21 cellular contexts compared by ENCODE assay signal in the genomic region with DNA sequence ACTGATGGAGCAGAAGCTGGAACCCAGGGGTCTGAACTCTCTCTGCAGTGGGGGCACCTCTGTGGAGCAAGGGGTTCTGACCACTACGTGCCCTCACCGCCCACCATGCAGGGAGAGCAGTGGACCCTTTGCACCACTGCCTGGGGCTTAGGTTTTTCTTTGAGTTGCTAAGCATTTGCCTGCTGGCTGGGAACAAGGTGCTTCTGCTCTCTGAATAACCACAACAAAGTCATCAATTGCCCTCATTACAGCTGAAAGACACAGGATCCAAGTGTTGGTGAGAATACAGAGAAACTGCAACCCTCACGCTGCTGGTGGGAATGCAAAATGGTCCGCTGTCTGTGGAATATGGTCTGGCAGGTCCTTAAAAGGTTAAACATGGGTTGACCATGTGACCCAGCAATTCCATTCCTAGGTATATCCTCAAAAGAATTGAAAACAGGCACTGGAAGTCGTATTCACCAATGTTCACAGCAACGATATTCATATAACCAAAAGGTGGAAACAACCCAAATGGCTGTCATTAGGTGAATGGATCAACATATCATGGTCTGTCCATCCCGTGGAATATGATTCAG. TPM values are rescaled to one million over a fixed set of nuclear protein-coding genes. Genes with fewer than 3 reads are reported as not detected.
DNase-seq lines count a peak whose midpoint lies in the region; ATAC-seq and TF ChIP-seq lines count a peak whose summit lies in the region.
"Had no signal": no experiment of that assay in that cellular context is flagged by ENCODE, and none has a peak within 500 bp of the region (broad histone marks: within the 10 kb centered on the region; RNA-seq: fewer than 3 reads in every experiment).

No MANE protein-coding gene starts in this region.

- H3F3A ChIP-seq in SU-DHL-6 (ENCODE audit: insufficient read depth), result peaks cover 21% of the 10 kb centered on the region; the same call in 1 of the 2 replicates

- peak; percentile 42 for DNase-seq in natural killer cell treated with Interleukin-12 subunit alpha and Interleukin-12 subunit beta and Interleukin-15 and Interleukin-18, amount 100 ng/mL, for 72 hours (ENCODE audit: low spot score)
- DNase-seq in natural killer cell (no peak), iPS DF 19.7 (ENCODE audit: low read depth, low spot score) (peak; percentile 45), NCI-H2029 treated with DMSO at 0.1 percent for 48 hours (lab: John Stamatoyannopoulos, UW) (no peak), SW 1271 (lab: John Stamatoyannopoulos, UW) (no peak)
- DNase-seq in activated naive CD4-positive, alpha-beta T cell treated with anti-CD3 and anti-CD28 coated beads, Interleukin-2, amount 50 U/mL, for 72 hours (ENCODE audit: low spot score in 2 of 2), result no peak
- DNase-seq: CD4-positive, alpha-beta memory T cell; DMS153; GOT3; KBM-7; NCI-H1105; NCI-H1694 treated with DMSO at 0.1 percent for 48 hours; NCI-H345; NCI-H524 treated with DMSO at 0.1 percent for 48 hours; SJCRH30 had no signal

- no peak overlapping the region for H2AFZ ChIP-seq in SU-DHL-6 (ENCODE audit: low read depth, low read length, severe bottlenecking)

- H3K9ac ChIP-seq in SU-DHL-6 (ENCODE audit: low read length), result no peak overlapping the region

- no peaks in the 10 kb centered on the region for H3K27me3 ChIP-seq in SU-DHL-6 (ENCODE audit: low read length)
- H3K27me3 ChIP-seq: SJCRH30 had no signal

- peaks cover 18% of the 10 kb centered on the region for H3K36me3 Mint-ChIP-seq in natural killer cell treated with Interleukin-12 subunit alpha and Interleukin-12 subunit beta and Interleukin-15 and Interleukin-18, amount 100 ng/mL, for 72 hours
- peaks cover 8% of the 10 kb centered on the region for H3K36me3 Mint-ChIP-seq in natural killer cell
- peaks cover 27 to 35% of the 10 kb centered on the region in 2 donors for H3K36me3 Mint-ChIP-seq in activated naive CD4-positive, alpha-beta T cell treated with anti-CD3 and anti-CD28 coated beads, Interleukin-2, amount 50 U/mL, for 72 hours

- peaks cover 11 to 16% of the 10 kb centered on the region in 2 donors for H3K4me1 Mint-ChIP-seq in natural killer cell treated with Interleukin-12 subunit alpha and Interleukin-12 subunit beta and Interleukin-15 and Interleukin-18, amount 100 ng/mL, for 72 hours (ENCODE audit: low read depth in 2 of 2)
- H3K4me1 Mint-ChIP-seq in natural killer cell, result peaks cover 0 to 11% of the 10 kb centered on the region in 2 donors

- no peaks in the 10 kb centered on the region for H3K79me2 ChIP-seq in SU-DHL-6 (ENCODE audit: insufficient read depth, low read length)

- no peaks in the 10 kb centered on the region for H3K9me2 ChIP-seq in SU-DHL-6 (replicated peaks; ENCODE audit: insufficient read depth, low read length)

- ATAC-seq in natural killer cell treated with Interleukin-12 subunit alpha and Interleukin-12 subunit beta and Interleukin-15 and Interleukin-18, amount 100 ng/mL, for 72 hours, result no peak
- ATAC-seq in natural killer cell, result no peak
- ATAC-seq in HG03159 (IDR thresholded peaks at IDR 0.05; ENCODE audit: unreplicated experiment), result no peak
- no peak for ATAC-seq in activated naive CD4-positive, alpha-beta T cell treated with anti-CD3 and anti-CD28 coated beads, Interleukin-2, amount 50 U/mL, for 72 hours
- ATAC-seq: GM12878, HepG2 had no signal

- H3K4me3 Mint-ChIP-seq in natural killer cell treated with Interleukin-12 subunit alpha and Interleukin-12 subunit beta and Interleukin-15 and Interleukin-18, amount 100 ng/mL, for 72 hours, result no peak overlapping the region
- no peak overlapping the region for H3K4me3 Mint-ChIP-seq in natural killer cell
- H3K4me3 Mint-ChIP-seq: CD4-positive, alpha-beta memory T cell had no signal

- peaks cover 45% of the 10 kb centered on the region for H3K36me3 ChIP-seq in SU-DHL-6 (ENCODE audit: low read length)
- H3K36me3 ChIP-seq: SJCRH30 had no signal

- H3K9me3 ChIP-seq in SU-DHL-6 (ENCODE audit: insufficient read depth, low read length), result no peaks in the 10 kb centered on the region
- H3K9me3 ChIP-seq: SJCRH30 had no signal

- no peak overlapping the region for H3K27ac Mint-ChIP-seq in natural killer cell treated with Interleukin-12 subunit alpha and Interleukin-12 subunit beta and Interleukin-15 and Interleukin-18, amount 100 ng/mL, for 72 hours
- peak overlapping the region in 1 of 2 donors; percentile 33 for H3K27ac Mint-ChIP-seq in natural killer cell
- no peak overlapping the region for H3K27ac Mint-ChIP-seq in activated naive CD4-positive, alpha-beta T cell treated with anti-CD3 and anti-CD28 coated beads, Interleukin-2, amount 50 U/mL, for 72 hours

- no peak overlapping the region for H3K4me3 ChIP-seq in SU-DHL-6 (ENCODE audit: insufficient read depth, low read length, poor library complexity, severe bottlenecking)
- H3K4me3 ChIP-seq: GM12878, SJCRH30 had no signal

- H4K20me1 ChIP-seq in SU-DHL-6 (ENCODE audit: low read depth, low read length), result no peaks in the 10 kb centered on the region

- no peak overlapping the region for H3K4me2 ChIP-seq in SU-DHL-6 (ENCODE audit: low read depth, low read length, poor library complexity, severe bottlenecking)

- no peaks in the 10 kb centered on the region for H3K27me3 Mint-ChIP-seq in natural killer cell treated with Interleukin-12 subunit alpha and Interleukin-12 subunit beta and Interleukin-15 and Interleukin-18, amount 100 ng/mL, for 72 hours
- no peaks in the 10 kb centered on the region for H3K27me3 Mint-ChIP-seq in natural killer cell (ENCODE audit: low read depth in 2 of 2)
- H3K27me3 Mint-ChIP-seq: B cell; CD4-positive, alpha-beta memory T cell had no signal

- peaks cover 9% of the 10 kb centered on the region for H3K9me3 Mint-ChIP-seq in natural killer cell treated with Interleukin-12 subunit alpha and Interleukin-12 subunit beta and Interleukin-15 and Interleukin-18, amount 100 ng/mL, for 72 hours
- H3K9me3 Mint-ChIP-seq in natural killer cell, result no peaks in the 10 kb centered on the region
- peaks cover 9% of the 10 kb centered on the region in 2 donors for H3K9me3 Mint-ChIP-seq in activated naive CD4-positive, alpha-beta T cell treated with anti-CD3 and anti-CD28 coated beads, Interleukin-2, amount 50 U/mL, for 72 hours
- H3K9me3 Mint-ChIP-seq: CD4-positive, alpha-beta memory T cell had no signal

- TF ChIP-seq CTCF in natural killer cell (IDR thresholded peaks at IDR 0.05), result no peak
- TF ChIP-seq CTCF in SU-DHL-6 (IDR thresholded peaks at IDR 0.05; ENCODE audit: insufficient read depth, low read length, poor library complexity, severe bottlenecking), result no peak

- intact Hi-C loops in natural killer cell (cut with micrococcal nuclease), result no loop called here

- H3K27ac ChIP-seq in SU-DHL-6 (ENCODE audit: low read depth, low read length), result peak overlapping the region; percentile 88
- H3K27ac ChIP-seq: SJCRH30 had no signal

RNA-seq across cellular contexts. Expression of gene NLRC3, which starts 22.8 kb away (rescaled TPM):
- 10 to 100 TPM; 48.3 to 61.8 TPM for total RNA-seq in natural killer cell treated with Interleukin-12 subunit alpha and Interleukin-12 subunit beta and Interleukin-15 and Interleukin-18, amount 100 ng/mL, for 72 hours
- total RNA-seq in natural killer cell, result 100 to 1,000 TPM in 2 of 3 donors, 10 to 100 TPM in 1; 98.8 to 145 (median 133) TPM
- total RNA-seq in activated naive CD4-positive, alpha-beta T cell treated with anti-CD3 and anti-CD28 coated beads, Interleukin-2, amount 50 U/mL, for 72 hours, result 10 to 100 TPM; 24.6 to 26.2 TPM
- total RNA-seq: HepG2 had no signal

RNA-seq across cellular contexts. Expression of gene CLUAP1, which starts 53.6 kb away (rescaled TPM):
- 10 to 100 TPM in 1 of 2 donors, 1 to 10 TPM in 1; 4.3 to 10.8 TPM for total RNA-seq in natural killer cell treated with Interleukin-12 subunit alpha and Interleukin-12 subunit beta and Interleukin-15 and Interleukin-18, amount 100 ng/mL, for 72 hours
- 1 to 10 TPM; 4.0 to 6.2 (median 4.7) TPM for total RNA-seq in natural killer cell
- 10 to 100 TPM; 15.5 to 20.0 TPM for total RNA-seq in activated naive CD4-positive, alpha-beta T cell treated with anti-CD3 and anti-CD28 coated beads, Interleukin-2, amount 50 U/mL, for 72 hours

RNA-seq across cellular contexts. Expression of gene SLX4, which starts 57.0 kb away (rescaled TPM):
- 10 to 100 TPM; 13.4 to 18.4 TPM for total RNA-seq in natural killer cell treated with Interleukin-12 subunit alpha and Interleukin-12 subunit beta and Interleukin-15 and Interleukin-18, amount 100 ng/mL, for 72 hours
- total RNA-seq in natural killer cell, result 10 to 100 TPM; 13.5 to 18.6 (median 15.5) TPM
- total RNA-seq in activated naive CD4-positive, alpha-beta T cell treated with anti-CD3 and anti-CD28 coated beads, Interleukin-2, amount 50 U/mL, for 72 hours, result 10 to 100 TPM; 12.7 to 19.7 TPM

RNA-seq across cellular contexts. Expression of gene C16orf90, which starts 59.2 kb away (rescaled TPM):
- total RNA-seq in natural killer cell treated with Interleukin-12 subunit alpha and Interleukin-12 subunit beta and Interleukin-15 and Interleukin-18, amount 100 ng/mL, for 72 hours, result not detected
- total RNA-seq in natural killer cell, result not detected
- under 1 TPM in 1 of 2 donors, not detected in 1; 0.25 TPM for total RNA-seq in activated naive CD4-positive, alpha-beta T cell treated with anti-CD3 and anti-CD28 coated beads, Interleukin-2, amount 50 U/mL, for 72 hours
- total RNA-seq: A172; B cell; CD4-positive, alpha-beta memory T cell; GM12878; HepG2; SJCRH30 had no signal

Comparison
In these comparisons a context has a peak if more than half of its experiments do, and no peak if none do; other contexts are left out.
1. DNase-seq: peak in natural killer cell treated with Interleukin-12 subunit alpha and Interleukin-12 subunit beta and Interleukin-15 and Interleukin-18, amount 100 ng/mL, for 72 hours (single experiment) and iPS DF 19.7 (single experiment); none in natural killer cell (single experiment), activated naive CD4-positive, alpha-beta T cell treated with anti-CD3 and anti-CD28 coated beads, Interleukin-2, amount 50 U/mL, for 72 hours (0 of 2), NCI-H2029 treated with DMSO at 0.1 percent for 48 hours (single experiment) and SW 1271 (0 of 2).